In genomic region chr10:122879339-122880273, GRCh38 we compare ENCODE assay signal across 1 cellular context.
TF ChIP-seq lines count a peak whose summit lies in the region.

Gene FAM24B (minus strand): TSS chr10:122879581. CDS start chr10:122850515, 29,066 bp downstream.

TF ChIP-seq in H1, 55 proteins besides CTCF, POLR2A, EP300 and RAD21:
- TF ChIP-seq SIN3A (conservative IDR thresholded peaks at IDR 0.05 in 1 of 2, IDR thresholded peaks at IDR 0.05 in 1 of 2; ENCODE audit: low read depth in 1 of 2, low read length in 2 of 2), result no peak
- TF ChIP-seq E2F6 (IDR thresholded peaks at IDR 0.05), result peak; percentile 62
- TF ChIP-seq NANOG (IDR thresholded peaks at IDR 0.05; ENCODE audit: insufficient read depth, low read depth, low read length, poor library complexity, severe bottlenecking), result no peak
- TF ChIP-seq SP4 (IDR thresholded peaks at IDR 0.05; ENCODE audit: low read length), result no peak
- TF ChIP-seq KDM4A (IDR thresholded peaks at IDR 0.05; ENCODE audit: low read depth, low read length, severe bottlenecking), result no peak
- TF ChIP-seq RNF2 (IDR thresholded peaks at IDR 0.05; ENCODE audit: borderline replicate concordance, low read depth, low read length, missing control alignments, poor library complexity, severe bottlenecking), result no peak
- TF ChIP-seq NRF1 (IDR thresholded peaks at IDR 0.05; ENCODE audit: low read depth, low read length), result no peak
- 0 out of 2 replicates have a peak, but pooled peaks have one; percentile 16 for TF ChIP-seq SUZ12 (IDR thresholded peaks at IDR 0.05; ENCODE audit: low read length)
- TF ChIP-seq BACH1 (IDR thresholded peaks at IDR 0.05; ENCODE audit: low read length), result no peak
